8 cellular contexts compared by ENCODE assay signal in the genomic region with DNA sequence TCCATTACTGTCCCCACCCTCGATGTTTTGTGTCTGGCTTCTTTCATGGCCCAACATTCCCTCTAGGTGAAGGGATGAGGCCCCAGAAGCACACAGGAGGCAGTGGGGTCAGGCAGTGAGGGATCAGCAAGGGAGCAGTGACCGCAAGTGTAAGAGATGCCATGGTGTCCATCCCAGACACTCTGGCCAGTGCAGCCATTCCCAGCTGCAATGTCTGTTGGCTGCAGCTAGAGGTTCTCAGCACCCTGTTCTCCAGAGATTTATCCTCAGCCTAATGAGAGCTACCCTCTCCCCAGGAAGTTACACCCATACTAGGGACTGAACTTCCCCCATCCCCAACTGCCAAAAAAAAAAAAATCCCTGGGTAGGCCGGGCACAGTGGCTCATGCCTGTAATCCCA. TPM values are rescaled to one million over a fixed set of nuclear protein-coding genes. Genes with fewer than 3 reads are reported as not detected.
DNase-seq lines count a peak whose midpoint lies in the region; ATAC-seq and TF ChIP-seq lines count a peak whose summit lies in the region.

No MANE protein-coding gene starts in this region.

- H3K36me3 ChIP-seq in BJ (ENCODE audit: control insufficient read depth, insufficient read depth, low read length) (no peaks in the 10 kb centered on the region), liver (ENCODE audit: control insufficient read depth in 4 of 4, insufficient read depth in 3 of 4, low read depth in 1 of 4, low read length in 3 of 4) (peaks cover 0 to 11% (median 6%) of the 10 kb centered on the region in 4 donors), PC-9 (ENCODE audit: low read depth) (no peaks in the 10 kb centered on the region)

- H3F3A ChIP-seq in PC-9 (ENCODE audit: insufficient read depth, low read depth) = peaks cover 4% of the 10 kb centered on the region; the same call in 1 of the 2 replicates

- H3K27ac Mint-ChIP-seq in nephron progenitor cell = no peak overlapping the region

- H3K4me3 ChIP-seq in BJ (ENCODE audit: low read depth, low read length) (no peak overlapping the region), liver (ENCODE audit: low read depth in 1 of 3, low read length in 3 of 3) (no peak overlapping the region), PC-9 (no peak overlapping the region)

- peaks cover 0 to 7% (median 3%) of the 10 kb centered on the region in 4 donors for H3K4me1 ChIP-seq in liver (ENCODE audit: control insufficient read depth in 4 of 4, insufficient read depth in 4 of 4, low read length in 3 of 4)
- H3K4me1 ChIP-seq in PC-9 (replicated peaks; ENCODE audit: insufficient read depth) = peaks cover 7% of the 10 kb centered on the region; the same call in 1 of the 2 replicates

- peaks cover 30% of the 10 kb centered on the region for H3K4me1 Mint-ChIP-seq in nephron progenitor cell

- no peaks in the 10 kb centered on the region for H4K20me1 ChIP-seq in PC-9 (ENCODE audit: insufficient read depth)

- H3K27me3 ChIP-seq in BJ (ENCODE audit: control insufficient read depth, insufficient read depth, low read length) (no peaks in the 10 kb centered on the region), liver (ENCODE audit: control insufficient read depth in 4 of 4, insufficient read depth in 4 of 4, low read length in 3 of 4) (no peaks in the 10 kb centered on the region), PC-9 (ENCODE audit: insufficient read depth, low read depth) (no peaks in the 10 kb centered on the region)

- DNase-seq in BJ (ENCODE audit: low read depth) = no peak
- peak; percentile 59 for DNase-seq in HuH-7 (ENCODE audit: low spot score)
- peak; percentile 10 for DNase-seq in astrocyte of the hippocampus (ENCODE audit: low read depth, low spot score)
- no peak for DNase-seq in PC-9
- no peak for DNase-seq in nephron progenitor cell

- BruUV-seq in PC-9 (replicated peaks; lab: Mats Ljungman, UMichigan) = no TSS peak

- TF ChIP-seq RAD21 in liver (IDR thresholded peaks at IDR 0.05) = peak; percentile 88 to 91

- H3K9me3 ChIP-seq in liver (ENCODE audit: control insufficient read depth in 4 of 4, low read length in 3 of 4) = no peaks in the 10 kb centered on the region
- no peaks in the 10 kb centered on the region for H3K9me3 ChIP-seq in PC-9 (ENCODE audit: insufficient read depth, low read depth)

- ATAC-seq in GM21390 (IDR thresholded peaks at IDR 0.05; ENCODE audit: unreplicated experiment) (no peak), GM21576 (IDR thresholded peaks at IDR 0.05; ENCODE audit: unreplicated experiment) (no peak)

- CTCF ChIA-PET in BJ (lab: Yijun Ruan, JAX) = interaction anchor here (0.7 to 2.6 kb wide), 4 partner anchors 27 to 323 kb away, joined by 3 to 21 read pairs (median 5); partner anchors contain the start of gene TRANK1
- CTCF ChIA-PET in PC-9 (lab: Charles Lee) = interaction anchor here (0.7 kb wide), 1 partner anchor 999 kb away, joined by 12 read pairs; no protein-coding TSS in a partner anchor

- POLR2A ChIA-PET in BJ (lab: Charles Lee) = no interaction called here
- POLR2A ChIA-PET in PC-9 (lab: Charles Lee; ENCODE audit: unreplicated experiment) = interaction anchor here (0.7 kb wide), 1 partner anchor 803 kb away, joined by 3 read pairs; no protein-coding TSS in a partner anchor

- intact Hi-C loops in PC-9 (cut with micrococcal nuclease; ENCODE audit: unreplicated experiment) = loop anchor here (2.0 kb wide), 1 partner anchor 54 kb away; no protein-coding TSS in a partner anchor

- 68% methylated on average over 3 of the region's 3 CpGs for WGBS in liver

- peaks cover 37% of the 10 kb centered on the region for H3K36me3 Mint-ChIP-seq in nephron progenitor cell (ENCODE audit: low read depth)

- H3K79me2 ChIP-seq in PC-9 (ENCODE audit: low read depth) = no peaks in the 10 kb centered on the region

- H2AFZ ChIP-seq in PC-9 = no peak overlapping the region

- H3K9me3 Mint-ChIP-seq in nephron progenitor cell = no peaks in the 10 kb centered on the region

- TF ChIP-seq CTCF in BJ (IDR thresholded peaks at IDR 0.05; ENCODE audit: insufficient read depth, low read depth, low read length) (peak; percentile 44), liver (IDR thresholded peaks at IDR 0.05; ENCODE audit: low read depth, low read length, missing input control) (peak; percentile 87), PC-9 (conservative IDR thresholded peaks at IDR 0.05) (no peak), nephron progenitor cell (IDR thresholded peaks at IDR 0.05) (no peak)

- H3K4me3 Mint-ChIP-seq in nephron progenitor cell = no peak overlapping the region

- no peak overlapping the region for H3K9ac ChIP-seq in liver (ENCODE audit: low read depth in 1 of 2, low read length in 2 of 2)

- H3K27ac ChIP-seq in liver (ENCODE audit: low read depth in 1 of 2, low read length in 2 of 2) (no peak overlapping the region), PC-9 (no peak overlapping the region)

- H3K27me3 Mint-ChIP-seq in nephron progenitor cell (ENCODE audit: low read depth, poor library complexity) = no peaks in the 10 kb centered on the region

- H3K4me2 ChIP-seq in PC-9 = no peak overlapping the region

- no peaks in the 10 kb centered on the region for H3K9me2 ChIP-seq in PC-9 (ENCODE audit: insufficient read depth)

TF ChIP-seq in liver, 16 proteins besides CTCF, POLR2A, EP300 and RAD21:
- TF ChIP-seq RXRA (IDR thresholded peaks at IDR 0.05) (peak; percentile 75 to 91), FOXA2 (IDR thresholded peaks at IDR 0.05) (no peak), NR2F2 (IDR thresholded peaks at IDR 0.05) (peak; percentile 62)
- TF ChIP-seq, protein P1, sequence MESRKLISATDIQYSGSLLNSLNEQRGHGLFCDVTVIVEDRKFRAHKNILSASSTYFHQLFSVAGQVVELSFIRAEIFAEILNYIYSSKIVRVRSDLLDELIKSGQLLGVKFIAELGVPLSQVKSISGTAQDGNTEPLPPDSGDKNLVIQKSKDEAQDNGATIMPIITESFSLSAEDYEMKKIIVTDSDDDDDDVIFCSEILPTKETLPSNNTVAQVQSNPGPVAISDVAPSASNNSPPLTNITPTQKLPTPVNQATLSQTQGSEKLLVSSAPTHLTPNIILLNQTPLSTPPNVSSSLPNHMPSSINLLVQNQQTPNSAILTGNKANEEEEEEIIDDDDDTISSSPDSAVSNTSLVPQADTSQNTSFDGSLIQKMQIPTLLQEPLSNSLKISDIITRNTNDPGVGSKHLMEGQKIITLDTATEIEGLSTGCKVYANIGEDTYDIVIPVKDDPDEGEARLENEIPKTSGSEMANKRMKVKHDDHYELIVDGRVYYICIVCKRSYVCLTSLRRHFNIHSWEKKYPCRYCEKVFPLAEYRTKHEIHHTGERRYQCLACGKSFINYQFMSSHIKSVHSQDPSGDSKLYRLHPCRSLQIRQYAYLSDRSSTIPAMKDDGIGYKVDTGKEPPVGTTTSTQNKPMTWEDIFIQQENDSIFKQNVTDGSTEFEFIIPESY (IDR thresholded peaks at IDR 0.05) = no peak

RNA-seq across cellular contexts. Expression of gene TRANK1, which starts 40.2 kb away (rescaled TPM):
- polyA plus RNA-seq in BJ (2011; rRNA removed) = 9.7 and 11.3 TPM in 2 replicates
- polyA minus RNA-seq in BJ (2011; rRNA and poly(A)+ RNA removed) = 14.5 and 17.0 TPM in 2 replicates
- 10 to 100 TPM; 12.4 to 40.0 TPM for total RNA-seq in liver
- 1 to 10 TPM; 2.9 to 8.1 TPM for polyA plus RNA-seq in liver
- 8.9 and 12.1 TPM in 2 replicates for total RNA-seq in PC-9 (2021)

Comparison
In these comparisons a context has a peak if more than half of its experiments do, and no peak if none do; other contexts are left out.
1. DNase-seq: peak in HuH-7 (single experiment) and astrocyte of the hippocampus (single experiment); none in BJ (single experiment), PC-9 (0 of 2) and nephron progenitor cell (single experiment).
2. CTCF ChIP-seq: peak in BJ (single experiment) and liver (single experiment); none in PC-9 (single experiment) and nephron progenitor cell (single experiment).